In genomic region chr12:96070670-96071279, GRCh38 we compare ENCODE assay signal across 8 cellular contexts. TPM values are rescaled to one million over a fixed set of nuclear protein-coding genes. Genes with fewer than 3 reads are reported as not detected.
DNase-seq lines count a peak whose midpoint lies in the region; ATAC-seq and TF ChIP-seq lines count a peak whose summit lies in the region.

No MANE protein-coding gene starts in this region.

- peak; percentile 39 for DNase-seq in RPMI7951 (ENCODE audit: low read depth)
- DNase-seq in kidney epithelial cell (ENCODE audit: low read depth), result no peak
- DNase-seq in posterior cingulate gyrus, result no peak
- no peak for DNase-seq in activated gamma-delta T cell (lab: John Stamatoyannopoulos, UW)
- DNase-seq in activated CD4-positive, CD25-positive, alpha-beta regulatory T cell treated with anti-CD3 and anti-CD28 coated beads, Interleukin-2, amount 50 U/mL, for 72 hours, result no peak
- no peak for DNase-seq in Calu3

- peak; percentile 65 for ATAC-seq in HG02798 (IDR thresholded peaks at IDR 0.05; ENCODE audit: poor library complexity, unreplicated experiment)

- no peaks in the 10 kb centered on the region for H3K27me3 Mint-ChIP-seq in Calu3 (ENCODE audit: unreplicated experiment)

- no peak overlapping the region for H3K4me3 Mint-ChIP-seq in Calu3 (ENCODE audit: low read depth, unreplicated experiment)

- CTCF ChIA-PET in Calu3 (lab: Charles Lee), result no interaction called here

- peaks cover 39% of the 10 kb centered on the region for H3K4me1 Mint-ChIP-seq in Calu3 (ENCODE audit: low read depth, unreplicated experiment)

- BruUV-seq in Calu3 (replicated peaks; lab: Mats Ljungman, UMichigan), result no TSS peak

- H3K27me3 ChIP-seq in kidney epithelial cell (ENCODE audit: control insufficient read depth, insufficient read depth, low read length), result no peaks in the 10 kb centered on the region

- no peak overlapping the region for H3K4me3 ChIP-seq in GM12875 (ENCODE audit: low read depth, low read length)
- H3K4me3 ChIP-seq in kidney epithelial cell (ENCODE audit: low read depth, low read length), result no peak overlapping the region

- intact Hi-C loops in posterior cingulate gyrus (cut with DNase I), result no loop called here
- intact Hi-C loops in Calu3 (cut with micrococcal nuclease; ENCODE audit: unreplicated experiment), result loop anchor here (5.0 kb wide), 1 partner anchor 127 kb away; no protein-coding TSS in a partner anchor

- H3K27ac Mint-ChIP-seq in Calu3 (ENCODE audit: unreplicated experiment), result no peak overlapping the region

- no peaks in the 10 kb centered on the region for H3K36me3 ChIP-seq in kidney epithelial cell (ENCODE audit: control insufficient read depth, insufficient read depth, low read length)

- TF ChIP-seq CTCF in GM12875 (IDR thresholded peaks at IDR 0.05; ENCODE audit: borderline replicate concordance, insufficient read depth, low read depth, low read length) (0 out of 2 replicates have a peak, but pooled peaks have one; percentile 20), kidney epithelial cell (IDR thresholded peaks at IDR 0.05; ENCODE audit: insufficient read depth, low read length, poor library complexity, severe bottlenecking) (peak; percentile 16), Calu3 (IDR thresholded peaks at IDR 0.05; ENCODE audit: unreplicated experiment) (no peak)

- H3K9me3 Mint-ChIP-seq in Calu3 (ENCODE audit: low read depth, unreplicated experiment), result no peaks in the 10 kb centered on the region

- H3K36me3 Mint-ChIP-seq in Calu3 (ENCODE audit: insufficient read depth, unreplicated experiment), result peaks cover 5% of the 10 kb centered on the region

RNA-seq across cellular contexts. Expression of gene LTA4H, which starts 35.4 kb away (rescaled TPM):
- 43.3 and 49.9 TPM in 2 replicates for total RNA-seq in RPMI7951 (2014; rRNA removed; shearing (Covaris generic))
- total RNA-seq in kidney epithelial cell (73.1 and 78.9 TPM in 2 replicates), Calu3 (2022) (105 and 120 TPM in 2 replicates)
